ENCODE assay signal across 17 cellular contexts in genomic region chr5:80172067-80172690, GRCh38.
DNase-seq lines count a peak whose midpoint lies in the region; ATAC-seq and TF ChIP-seq lines count a peak whose summit lies in the region.
"Had no signal": no experiment of that assay in that cellular context is flagged by ENCODE, and none has a peak within 500 bp of the region (broad histone marks: within the 10 kb centered on the region; RNA-seq: fewer than 3 reads in every experiment).

No MANE protein-coding gene starts in this region.

- in situ Hi-C loops in brain microvascular endothelial cell (cut with HindIII; ENCODE audit: low pct_ligation_motif_present, low sequenced_read_pairs): no loop called here

- H3K27me3 ChIP-seq in CD4-positive, alpha-beta memory T cell (ENCODE audit: insufficient read depth, low read length): no peaks in the 10 kb centered on the region
- H3K27me3 ChIP-seq in dorsolateral prefrontal cortex (no peaks in the 10 kb centered on the region), osteoblast (ENCODE audit: insufficient read depth, low read length) (no peaks in the 10 kb centered on the region), upper lobe of right lung (no peaks in the 10 kb centered on the region), brain microvascular endothelial cell (replicated peaks) (no peaks in the 10 kb centered on the region)
- H3K27me3 ChIP-seq: gastroesophageal sphincter, neutrophil had no signal

- no peak overlapping the region for H3K27ac ChIP-seq in CD4-positive, alpha-beta memory T cell (ENCODE audit: low read depth, low read length)
- H3K27ac ChIP-seq in dorsolateral prefrontal cortex (peak overlapping the region in 50 of 59 donors; percentile 0 to 83 (median 54)), osteoblast (ENCODE audit: low read depth, low read length) (peak overlapping the region; percentile 63), upper lobe of right lung (no peak overlapping the region), brain microvascular endothelial cell (no peak overlapping the region)
- H3K27ac ChIP-seq: gastroesophageal sphincter, neutrophil had no signal

- no peak overlapping the region for H2AFZ ChIP-seq in osteoblast (ENCODE audit: low read length)

- no peak overlapping the region for H3K4me3 ChIP-seq in CD4-positive, alpha-beta memory T cell (ENCODE audit: low read length in 2 of 2)
- H3K4me3 ChIP-seq in dorsolateral prefrontal cortex (no peak overlapping the region), osteoblast (ENCODE audit: insufficient read depth, low read length) (no peak overlapping the region), upper lobe of right lung (no peak overlapping the region), brain microvascular endothelial cell (ENCODE audit: low read depth, low read length) (no peak overlapping the region)
- H3K4me3 ChIP-seq: gastroesophageal sphincter had no signal

- no peaks in the 10 kb centered on the region for H3K79me2 ChIP-seq in osteoblast (ENCODE audit: insufficient read depth, low read length)

- intact Hi-C loops in CD4-positive, alpha-beta memory T cell (cut with micrococcal nuclease): no loop called here
- intact Hi-C loops in dorsolateral prefrontal cortex (cut with DNase I): no loop called here
- intact Hi-C loops in upper lobe of right lung (cut with DNase I): no loop called here

- H3K36me3 Mint-ChIP-seq in CD4-positive, alpha-beta memory T cell: peaks cover 66 to 77% of the 10 kb centered on the region in 2 donors
- H3K36me3 Mint-ChIP-seq in HFFc6 (ENCODE audit: low read depth): peaks cover 15% of the 10 kb centered on the region

- peak overlapping the region; percentile 47 for H3K4me2 ChIP-seq in osteoblast (ENCODE audit: insufficient read depth, low read length)

- H4K20me1 ChIP-seq in osteoblast (ENCODE audit: insufficient read depth, low read length): no peaks in the 10 kb centered on the region

- H3K4me3 Mint-ChIP-seq in CD4-positive, alpha-beta memory T cell: no peak overlapping the region
- H3K4me3 Mint-ChIP-seq in HFFc6: no peak overlapping the region
- H3K4me3 Mint-ChIP-seq: activated CD4-positive, alpha-beta memory T cell treated with anti-CD3 and anti-CD28 coated beads, Interleukin-2, amount 10 ng/mL, durations not matched to agents 7 days and 5 days; stimulated activated naive CD8-positive, alpha-beta T cell treated with anti-CD3 and anti-CD28 coated beads, Interleukin-15, Interleukin-2, amounts not matched to agents 100 ng/mL and 50 ng/mL, for 24 hours had no signal

- H3K27me3 Mint-ChIP-seq in CD4-positive, alpha-beta memory T cell: no peaks in the 10 kb centered on the region
- no peaks in the 10 kb centered on the region for H3K27me3 Mint-ChIP-seq in HFFc6 (ENCODE audit: insufficient read depth)
- H3K27me3 Mint-ChIP-seq: activated CD4-positive, alpha-beta memory T cell treated with anti-CD3 and anti-CD28 coated beads, Interleukin-2, amount 10 ng/mL, durations not matched to agents 7 days and 5 days; stimulated activated naive CD8-positive, alpha-beta T cell treated with anti-CD3 and anti-CD28 coated beads, Interleukin-15, Interleukin-2, amounts not matched to agents 100 ng/mL and 50 ng/mL, for 24 hours had no signal

- DNase-seq in CD4-positive, alpha-beta memory T cell: no peak
- no peak for DNase-seq in HFFc6
- DNase-seq in dorsolateral prefrontal cortex: no peak
- peak; percentile 76 for DNase-seq in osteoblast (ENCODE audit: insufficient read length, low spot score, missing footprints)
- DNase-seq in NCI-H1092 (lab: John Stamatoyannopoulos, UW): no peak
- DNase-seq in upper lobe of right lung: no peak
- no peak for DNase-seq in brain microvascular endothelial cell
- DNase-seq: activated CD4-positive, alpha-beta memory T cell treated with anti-CD3 and anti-CD28 coated beads, Interleukin-2, amount 10 ng/mL, durations not matched to agents 7 days and 5 days; KBM-7; MV-4-11; NCI-H2029; NCI-H446; right cardiac atrium; T-helper 1 cell had no signal

- no peak for TF ChIP-seq CTCF in HFFc6 (IDR thresholded peaks at IDR 0.05)
- no peak for TF ChIP-seq CTCF in dorsolateral prefrontal cortex (IDR thresholded peaks at IDR 0.05 in 54 of 56, conservative IDR thresholded peaks at IDR 0.05 in 2 of 56; ENCODE audit: low read depth in 1 of 56, partially characterized antibody in 56 of 56)
- TF ChIP-seq CTCF in osteoblast (IDR thresholded peaks at IDR 0.05; ENCODE audit: extremely low read depth, low read depth, low read length): no peak
- TF ChIP-seq CTCF in upper lobe of right lung (IDR thresholded peaks at IDR 0.05): no peak
- no peak for TF ChIP-seq CTCF in brain microvascular endothelial cell (IDR thresholded peaks at IDR 0.05; ENCODE audit: low read depth, low read length, missing control alignments)

- H3K9me3 Mint-ChIP-seq in CD4-positive, alpha-beta memory T cell: no peaks in the 10 kb centered on the region
- no peaks in the 10 kb centered on the region for H3K9me3 Mint-ChIP-seq in HFFc6
- H3K9me3 Mint-ChIP-seq: activated CD4-positive, alpha-beta memory T cell treated with anti-CD3 and anti-CD28 coated beads, Interleukin-2, amount 10 ng/mL, durations not matched to agents 7 days and 5 days; stimulated activated naive CD8-positive, alpha-beta T cell treated with anti-CD3 and anti-CD28 coated beads, Interleukin-15, Interleukin-2, amounts not matched to agents 100 ng/mL and 50 ng/mL, for 24 hours had no signal

- POLR2A ChIA-PET in CD4-positive, alpha-beta memory T cell (lab: Charles Lee; ENCODE audit: partially characterized antibody): interaction anchor here (0.7 to 3.2 kb wide), 7 partner anchors 9 to 84 kb away, joined by 3 to 12 read pairs (median 8); partner anchors contain the start of gene SERINC5

- peak overlapping the region in 5 of 7 donors; percentile 6 to 86 (median 48) for H3K27ac Mint-ChIP-seq in CD4-positive, alpha-beta memory T cell
- 0 out of 2 replicates have a peak overlapping the region, but pooled peaks have one; percentile 35 for H3K27ac Mint-ChIP-seq in HFFc6
- H3K27ac Mint-ChIP-seq: activated CD4-positive, alpha-beta memory T cell treated with anti-CD3 and anti-CD28 coated beads, Interleukin-2, amount 10 ng/mL, durations not matched to agents 7 days and 5 days had no signal

- H3K9me3 ChIP-seq in CD4-positive, alpha-beta memory T cell (ENCODE audit: control insufficient read depth in 1 of 2, low read length in 2 of 2): no peaks in the 10 kb centered on the region
- no peaks in the 10 kb centered on the region for H3K9me3 ChIP-seq in osteoblast (ENCODE audit: low read depth, low read length)
- no peaks in the 10 kb centered on the region for H3K9me3 ChIP-seq in upper lobe of right lung
- H3K9me3 ChIP-seq: gastroesophageal sphincter, neutrophil had no signal

- peaks cover 20 to 62% (median 37%) of the 10 kb centered on the region in 4 donors for H3K4me1 Mint-ChIP-seq in CD4-positive, alpha-beta memory T cell
- peaks cover 9% of the 10 kb centered on the region for H3K4me1 Mint-ChIP-seq in HFFc6 (ENCODE audit: low read depth)

- H3K36me3 ChIP-seq in CD4-positive, alpha-beta memory T cell (ENCODE audit: insufficient read depth, low read length): peaks cover 56% of the 10 kb centered on the region
- H3K36me3 ChIP-seq in osteoblast (ENCODE audit: insufficient read depth, low read length) (peaks cover 16% of the 10 kb centered on the region), upper lobe of right lung (peaks cover 67% of the 10 kb centered on the region), brain microvascular endothelial cell (replicated peaks) (no peaks in the 10 kb centered on the region)

- peaks cover 39% of the 10 kb centered on the region for H3K4me1 ChIP-seq in CD4-positive, alpha-beta memory T cell (ENCODE audit: insufficient read depth, low read length)
- H3K4me1 ChIP-seq in osteoblast (ENCODE audit: insufficient read depth, low read length): peaks cover 15% of the 10 kb centered on the region
- no peaks in the 10 kb centered on the region for H3K4me1 ChIP-seq in upper lobe of right lung
- H3K4me1 ChIP-seq: gastroesophageal sphincter had no signal

- CTCF ChIA-PET in CD4-positive, alpha-beta memory T cell (lab: Charles Lee; ENCODE audit: partially characterized antibody): interaction anchor here (2.3 kb wide), 1 partner anchor 81 kb away, joined by 6 read pairs; no protein-coding TSS in a partner anchor

- ATAC-seq in upper lobe of right lung: no peak
- ATAC-seq: gastroesophageal sphincter, right cardiac atrium had no signal

Comparison
In these comparisons a context has a peak if more than half of its experiments do, and no peak if none do; other contexts are left out.
1. H3K27ac ChIP-seq: peak in dorsolateral prefrontal cortex (50 of 59) and osteoblast (single experiment); none in CD4-positive, alpha-beta memory T cell (single experiment), upper lobe of right lung (single experiment) and brain microvascular endothelial cell (single experiment).